Comparison of ENCODE assay signal across 8 cellular contexts in genomic region chr3:126473292-126474168, GRCh38. TPM values are rescaled to one million over a fixed set of nuclear protein-coding genes. Genes with fewer than 3 reads are reported as not detected.
DNase-seq lines count a peak whose midpoint lies in the region; ATAC-seq and TF ChIP-seq lines count a peak whose summit lies in the region.

No MANE protein-coding gene starts in this region.

- TF ChIP-seq CTCF in left ventricle myocardium inferior (IDR thresholded peaks at IDR 0.05; ENCODE audit: borderline replicate concordance) = no peak

- H3K9me3 ChIP-seq in left ventricle myocardium inferior (replicated peaks) = no peaks in the 10 kb centered on the region

- no peaks in the 10 kb centered on the region for H3K9me3 Mint-ChIP-seq in T-helper 2 cell treated with Interferon-gamma antibody and Interleukin-4, amounts not matched to agents 5 μg/mL and 100 μg/mL, for 36 hours
- no peaks in the 10 kb centered on the region for H3K9me3 Mint-ChIP-seq in stimulated activated naive B cell treated with anti-CD40 and anti-IgM and Interleukin-4, amounts not matched to agents 10 μg/mL and 1 μg/mL and 100 μg/mL, for 72 hours

- H3K4me1 Mint-ChIP-seq in T-helper 2 cell treated with Interferon-gamma antibody and Interleukin-4, amounts not matched to agents 5 μg/mL and 100 μg/mL, for 36 hours (ENCODE audit: low read depth) = peaks cover 36% of the 10 kb centered on the region
- H3K4me1 Mint-ChIP-seq in stimulated activated naive B cell treated with anti-CD40 and anti-IgM and Interleukin-4, amounts not matched to agents 10 μg/mL and 1 μg/mL and 100 μg/mL, for 72 hours = peaks cover 33 to 51% of the 10 kb centered on the region in 2 donors

- H3K4me3 ChIP-seq in left ventricle myocardium inferior (peak overlapping the region; percentile 81), H7 (ENCODE audit: insufficient read depth, low read depth, low read length) (no peak overlapping the region)

- peaks cover 47% of the 10 kb centered on the region for H3K36me3 Mint-ChIP-seq in T-helper 2 cell treated with Interferon-gamma antibody and Interleukin-4, amounts not matched to agents 5 μg/mL and 100 μg/mL, for 36 hours (ENCODE audit: low read depth)
- H3K36me3 Mint-ChIP-seq in stimulated activated naive B cell treated with anti-CD40 and anti-IgM and Interleukin-4, amounts not matched to agents 10 μg/mL and 1 μg/mL and 100 μg/mL, for 72 hours = peaks cover 33 to 38% of the 10 kb centered on the region in 2 donors

- H3K27me3 Mint-ChIP-seq in T-helper 2 cell treated with Interferon-gamma antibody and Interleukin-4, amounts not matched to agents 5 μg/mL and 100 μg/mL, for 36 hours (ENCODE audit: low read depth) = no peaks in the 10 kb centered on the region
- no peaks in the 10 kb centered on the region for H3K27me3 Mint-ChIP-seq in stimulated activated naive B cell treated with anti-CD40 and anti-IgM and Interleukin-4, amounts not matched to agents 10 μg/mL and 1 μg/mL and 100 μg/mL, for 72 hours

- H3K27ac ChIP-seq in left ventricle myocardium inferior (replicated peaks) = no peak overlapping the region
- no peak overlapping the region for H3K27ac ChIP-seq in caudate nucleus (ENCODE audit: low read depth, low read length)

- H3K27ac Mint-ChIP-seq in T-helper 2 cell treated with Interferon-gamma antibody and Interleukin-4, amounts not matched to agents 5 μg/mL and 100 μg/mL, for 36 hours = peak overlapping the region; percentile 34
- H3K27ac Mint-ChIP-seq in stimulated activated naive B cell treated with anti-CD40 and anti-IgM and Interleukin-4, amounts not matched to agents 10 μg/mL and 1 μg/mL and 100 μg/mL, for 72 hours = no peak overlapping the region

- no peaks in the 10 kb centered on the region for H3K27me3 ChIP-seq in left ventricle myocardium inferior (ENCODE audit: low read depth)
- H3K27me3 ChIP-seq in H7 (ENCODE audit: control insufficient read depth, insufficient read depth, low read length) = no peaks in the 10 kb centered on the region

- H3K4me3 Mint-ChIP-seq in T-helper 2 cell treated with Interferon-gamma antibody and Interleukin-4, amounts not matched to agents 5 μg/mL and 100 μg/mL, for 36 hours = peak overlapping the region; percentile 96
- peak overlapping the region; percentile 88 to 89 for H3K4me3 Mint-ChIP-seq in stimulated activated naive B cell treated with anti-CD40 and anti-IgM and Interleukin-4, amounts not matched to agents 10 μg/mL and 1 μg/mL and 100 μg/mL, for 72 hours

- no peak for ATAC-seq in stimulated activated naive B cell treated with anti-CD40 and anti-IgM and Interleukin-4, amounts not matched to agents 10 μg/mL and 1 μg/mL and 100 μg/mL, for 72 hours (replicated peaks)
- ATAC-seq in GM19351 (IDR thresholded peaks at IDR 0.05; ENCODE audit: unreplicated experiment) = no peak

- H3K4me1 ChIP-seq in left ventricle myocardium inferior = peaks cover 68% of the 10 kb centered on the region

- H3K36me3 ChIP-seq in left ventricle myocardium inferior (peaks cover 35% of the 10 kb centered on the region), H7 (replicated peaks; ENCODE audit: control insufficient read depth, insufficient read depth, low read length) (peaks cover 22% of the 10 kb centered on the region)

- intact Hi-C loops in left ventricle myocardium inferior (cut with micrococcal nuclease) = no loop called here

- DNase-seq in SKM-1 treated with dmso at 0.1 percent for 144 hours (lab: John Stamatoyannopoulos, UW; ENCODE audit: unreplicated experiment) (peak; percentile 35), SKM-1 (lab: John Stamatoyannopoulos, UW; ENCODE audit: unreplicated experiment) (no peak), left ventricle myocardium inferior (no peak), caudate nucleus (lab: John Stamatoyannopoulos, UW) (no peak), H7 (no peak)
- DNase-seq in T-helper 2 cell treated with Interferon-gamma antibody and Interleukin-4, amounts not matched to agents 5 μg/mL and 100 μg/mL, for 36 hours (ENCODE audit: low spot score) = no peak
- DNase-seq in stimulated activated naive B cell treated with anti-CD40 and anti-IgM and Interleukin-4, amounts not matched to agents 10 μg/mL and 1 μg/mL and 100 μg/mL, for 72 hours = no peak

RNA-seq across cellular contexts. Expression of gene ZXDC, which starts 2.2 kb away (rescaled TPM):
- 15.6 TPM for total RNA-seq in left ventricle myocardium inferior
- 27.2 and 33.2 TPM in 2 replicates for total RNA-seq in H7 (2014; rRNA removed; shearing (Covaris generic))

RNA-seq across cellular contexts. Expression of gene UROC1, which starts 44.0 kb away (rescaled TPM):
- total RNA-seq in left ventricle myocardium inferior = not detected
- not detected in 2 replicates for total RNA-seq in H7 (2014; rRNA removed; shearing (Covaris generic))

RNA-seq across cellular contexts. Expression of gene CHST13, which starts 50.4 kb away (rescaled TPM):
- total RNA-seq in left ventricle myocardium inferior = 0.11 TPM
- total RNA-seq in H7 (2014; rRNA removed; shearing (Covaris generic)) = 2.5 and 2.8 TPM in 2 replicates
